In genomic region chr15:74320358-74321247, GRCh38 we compare ENCODE assay signal across 8 cellular contexts. TPM values are rescaled to one million over a fixed set of nuclear protein-coding genes. Genes with fewer than 3 reads are reported as not detected.
A peak's percentile ranks its signal among the peaks of the same experiment; 100 is the strongest.
DNase-seq lines count a peak whose midpoint lies in the region; ATAC-seq, FAIRE-seq and TF ChIP-seq lines count a peak whose summit lies in the region.

No MANE protein-coding gene starts in this region.

- H3F3A ChIP-seq in PC-9 (ENCODE audit: insufficient read depth, low read depth), result peaks cover 6% of the 10 kb centered on the region; the same call in 1 of the 2 replicates

- H4K20me1 ChIP-seq in PC-9 (ENCODE audit: insufficient read depth) (no peaks in the 10 kb centered on the region), GM12878 (ENCODE audit: control insufficient read depth, insufficient read depth) (no peaks in the 10 kb centered on the region)

- H3K36me3 ChIP-seq in PC-9 (ENCODE audit: low read depth) (no peaks in the 10 kb centered on the region), GM12878 (ENCODE audit: control insufficient read depth in 2 of 2, insufficient read depth in 2 of 2, low read length in 1 of 2) (no peaks in the 10 kb centered on the region), tibial nerve (no peaks in the 10 kb centered on the region)

- intact Hi-C loops in PC-9 (cut with micrococcal nuclease; ENCODE audit: unreplicated experiment), result loop anchor here (5.0 kb wide), 1 partner anchor 448 kb away; the partner anchor contains the start of gene TBC1D21
- intact Hi-C loops in GM12878 (cut with micrococcal nuclease; ENCODE audit: unreplicated experiment), result loop anchor here (2.0 kb wide), 1 partner anchor 348 kb away; no protein-coding TSS in a partner anchor

- peaks cover 21% of the 10 kb centered on the region for H3K4me1 Mint-ChIP-seq in HFFc6 (ENCODE audit: low read depth)

- no peak overlapping the region for H3K27ac ChIP-seq in PC-9
- H3K27ac ChIP-seq in GM12878 (ENCODE audit: control insufficient read depth, insufficient read depth), result peak overlapping the region; percentile 1; the same call in 1 of the 2 replicates
- no peak overlapping the region for H3K27ac ChIP-seq in tibial nerve

- no peaks in the 10 kb centered on the region for H3K9me2 ChIP-seq in PC-9 (ENCODE audit: insufficient read depth)

- H3K4me3 ChIP-seq in PC-9 (no peak overlapping the region), GM12878 (no peak overlapping the region), tibial nerve (no peak overlapping the region)

- H2AFZ ChIP-seq in PC-9 (no peak overlapping the region), GM12878 (ENCODE audit: control insufficient read depth, low read depth, low read length) (no peak overlapping the region; the same call in 1 of the 2 replicates)

- H3K27me3 Mint-ChIP-seq in HFFc6 (ENCODE audit: insufficient read depth), result peaks cover 9% of the 10 kb centered on the region

- in situ Hi-C loops in GM12878 (cut with MboI), result no loop called here

- peak; percentile 70 for TF ChIP-seq RAD21 in GM12878 (IDR thresholded peaks at IDR 0.05; ENCODE audit: insufficient read depth, low read depth, low read length)

- SMC1A ChIA-PET in GM12878 (lab: Charles Lee; ENCODE audit: uncharacterized antibody, unreplicated experiment), result interaction anchor here (0.6 to 3.6 kb wide), 7 partner anchors 9 to 349 kb away, joined by 3 to 23 read pairs (median 4); no protein-coding TSS in a partner anchor

- H3K9ac ChIP-seq in GM12878 (ENCODE audit: control insufficient read depth, insufficient read depth, low read length), result no peak overlapping the region

- no peak overlapping the region for H3K4me2 ChIP-seq in PC-9
- H3K4me2 ChIP-seq in GM12878 (ENCODE audit: control insufficient read depth, insufficient read depth), result no peak overlapping the region

- no peaks in the 10 kb centered on the region for H3K36me3 Mint-ChIP-seq in HFFc6 (ENCODE audit: low read depth)

- RAD21 ChIA-PET in GM12878 (lab: Charles Lee; ENCODE audit: unreplicated experiment), result interaction anchor here (0.6 to 1.9 kb wide), 11 partner anchors 9 to 349 kb away, joined by 3 to 9 read pairs (median 4); no protein-coding TSS in a partner anchor

- ATAC-seq in GM12878 (peak; percentile 50), left lobe of liver (peak; percentile 66), HG03342 (IDR thresholded peaks at IDR 0.05; ENCODE audit: unreplicated experiment) (no peak), HG02623 (IDR thresholded peaks at IDR 0.05; ENCODE audit: unreplicated experiment) (no peak)

- 52% methylated on average over 10 of the region's 10 CpGs for WGBS in GM12878 (ENCODE audit: insufficient coverage, insufficient replicate concordance, low lambda C conversion rate, missing lambda C conversion rate)
- WGBS in tibial nerve, 2 donors, result 52 to 60% methylated on average over 9 to 10 of the region's 10 CpGs

- H3K27ac Mint-ChIP-seq in HFFc6, result no peak overlapping the region

- peak; percentile 57 for DNase-seq in COLO668 (lab: John Stamatoyannopoulos, UW; ENCODE audit: unreplicated experiment)
- peak; percentile 35 for DNase-seq in HFFc6
- DNase-seq in PC-9, result no peak
- no peak for DNase-seq in GM12878 (ENCODE audit: low read depth, low spot score)
- DNase-seq in left lobe of liver (ENCODE audit: low spot score), result no peak
- peak; percentile 53 to 76 for DNase-seq in tibial nerve (ENCODE audit: low spot score in 2 of 2)

- BruUV-seq in PC-9 (replicated peaks; lab: Mats Ljungman, UMichigan) (no TSS peak), GM12878 (replicated peaks; lab: Mats Ljungman, UMichigan) (no TSS peak)

- H3K9me3 ChIP-seq in PC-9 (ENCODE audit: insufficient read depth, low read depth) (no peaks in the 10 kb centered on the region), GM12878 (replicated peaks; ENCODE audit: control insufficient read depth, insufficient read depth, low read length) (no peaks in the 10 kb centered on the region), tibial nerve (no peaks in the 10 kb centered on the region)

- TF ChIP-seq CTCF in HFFc6 (IDR thresholded peaks at IDR 0.05), result peak; percentile 90
- peak; percentile 67 for TF ChIP-seq CTCF in PC-9 (conservative IDR thresholded peaks at IDR 0.05)
- peak; percentile 61 to 71 (median 68) for TF ChIP-seq CTCF in GM12878 (IDR thresholded peaks at IDR 0.05 in 2 of 3, conservative IDR thresholded peaks at IDR 0.05 in 1 of 3; ENCODE audit: control insufficient read depth in 2 of 3, extremely low read depth in 1 of 3, insufficient read depth in 1 of 3, low read depth in 3 of 3, low read length in 3 of 3)
- TF ChIP-seq CTCF in tibial nerve (IDR thresholded peaks at IDR 0.05), result peak; percentile 29 to 74 (median 52)

- TF ChIP-seq EP300 in GM12878 (IDR thresholded peaks at IDR 0.05; ENCODE audit: borderline replicate concordance in 1 of 2, control insufficient read depth in 1 of 2, low read depth in 2 of 2, low read length in 2 of 2) (no peak), tibial nerve (IDR thresholded peaks at IDR 0.05) (no peak)

- CTCF ChIA-PET in PC-9 (lab: Charles Lee), result interaction anchor here (0.6 to 1.5 kb wide), 9 partner anchors 9 to 446 kb away, joined by 3 to 10 read pairs (median 4); partner anchors contain the start of gene CYP11A1
- CTCF ChIA-PET in GM12878 (lab: Yijun Ruan, JAX), result interaction anchor here (0.6 to 5.2 kb wide), 23 partner anchors 10 to 1133 kb away, joined by 3 to 147 read pairs (median 4); partner anchors contain the start of gene ISLR2

- POLR2A ChIA-PET in PC-9 (lab: Charles Lee; ENCODE audit: unreplicated experiment), result no interaction called here
- POLR2A ChIA-PET in GM12878 (lab: Charles Lee), result interaction anchor here (0.6 kb wide), 1 partner anchor 204 kb away, joined by 3 read pairs; no protein-coding TSS in a partner anchor

- peak; percentile 91 for FAIRE-seq in GM12878 (lab: Jason Lieb, UNC)

- H3K79me2 ChIP-seq in PC-9 (ENCODE audit: low read depth), result no peaks in the 10 kb centered on the region
- no peaks in the 10 kb centered on the region for H3K79me2 ChIP-seq in GM12878 (ENCODE audit: control insufficient read depth, insufficient read depth, low read length)

- H3K4me1 ChIP-seq in PC-9 (replicated peaks; ENCODE audit: insufficient read depth), result no peaks in the 10 kb centered on the region
- H3K4me1 ChIP-seq in GM12878 (ENCODE audit: control insufficient read depth, insufficient read depth, low read length), result peaks cover 44% of the 10 kb centered on the region
- peaks cover 0 to 50% (median 30%) of the 10 kb centered on the region in 4 donors for H3K4me1 ChIP-seq in tibial nerve

- no peak for TF ChIP-seq POLR2A in GM12878 (IDR thresholded peaks at IDR 0.05; ENCODE audit: low read depth, low read length)
- TF ChIP-seq POLR2A in tibial nerve (IDR thresholded peaks at IDR 0.05), result no peak

- H3K27me3 ChIP-seq in PC-9 (ENCODE audit: insufficient read depth, low read depth), result no peaks in the 10 kb centered on the region
- no peaks in the 10 kb centered on the region for H3K27me3 ChIP-seq in GM12878 (replicated peaks in 1 of 2; ENCODE audit: control insufficient read depth in 2 of 2, insufficient read depth in 2 of 2, low read length in 1 of 2)
- H3K27me3 ChIP-seq in tibial nerve, result no peaks in the 10 kb centered on the region

- no peak overlapping the region for H3K4me3 Mint-ChIP-seq in HFFc6

- H3K9me3 Mint-ChIP-seq in HFFc6, result no peaks in the 10 kb centered on the region

TF ChIP-seq in GM12878, 131 proteins besides CTCF, POLR2A, EP300 and RAD21:
- peak; percentile 45; the same call in 1 of the 2 replicates for TF ChIP-seq SMC3 (IDR thresholded peaks at IDR 0.05; ENCODE audit: borderline replicate concordance, low read length)
- no peak for TF ChIP-seq LARP7 (IDR thresholded peaks at IDR 0.05)
- TF ChIP-seq JUNB (IDR thresholded peaks at IDR 0.05), result no peak
- no peak for TF ChIP-seq KAT2A (conservative IDR thresholded peaks at IDR 0.05; ENCODE audit: control insufficient read depth, low read depth, low read length)
- no peak for TF ChIP-seq NFXL1 (IDR thresholded peaks at IDR 0.05; ENCODE audit: borderline replicate concordance)
- no peak for TF ChIP-seq PML (IDR thresholded peaks at IDR 0.05; ENCODE audit: low read length)
- TF ChIP-seq YBX1 (IDR thresholded peaks at IDR 0.05), result no peak

RNA-seq across cellular contexts. Expression of gene CYP11A1, which starts 46.8 kb away (rescaled TPM):
- total RNA-seq in HFFc6 (2021; fragmentation: NEBNext Ultra II Directional; extraction: Animal tissue kit (Norgen Biotek cat#: 25700)), result under 1 TPM in 4 of 6 experiments, not detected in 2; 0.12 to 0.17 (median 0.14) TPM
- total RNA-seq in PC-9 (2021) (7.1 and 9.6 TPM in 2 replicates), GM12878 (2014; rRNA removed) (not detected in 2 replicates), GM12878 (2014; rRNA removed; fragmentation: Illumina TruSeq; extraction: Trizol) (not detected in 2 replicates), GM12878 (2021) (0.29 and 0.69 TPM in 2 replicates), left lobe of liver (3.0 TPM), tibial nerve (1 to 10 TPM; 2.4 to 5.7 (median 4.1) TPM)
- 8.3 and 9.5 TPM in 2 replicates for total RNA-seq in GM12878 (2013; cell fraction: nucleolus; rRNA removed)
- polyA plus RNA-seq in GM12878 (2011; ENCODE audit: low read depth), result 0.34 TPM
- polyA plus RNA-seq in GM12878 (2011; rRNA removed) (1.1 and 1.2 TPM in 2 replicates), GM12878 (2014; fragmentation: Illumina TruSeq; extraction: Trizol) (0.19 TPM in 1 of 2 replicates, not detected in the other), GM12878 (2014; fragmentation: Nextera tagmentation; extraction: Ambion mirVana) (under 1 TPM; 0.11 to 0.23 TPM), GM12878 (2014; rRNA removed) (0.52 TPM in 1 of 2 replicates, not detected in the other), GM12878 (2016; fragmentation: Nextera tagmentation; extraction: Ambion mirVana) (not detected)
- 0.90 and 1.7 TPM in 2 replicates for polyA plus RNA-seq in GM12878 (2011; cell fraction: cytosol; rRNA removed)
- polyA plus RNA-seq in GM12878 (2011; cell fraction: nucleus; rRNA removed), result 1.4 and 3.2 TPM in 2 replicates
- 0.50 and 1.1 TPM in 2 replicates for polyA plus RNA-seq in GM12878 (2012)
- polyA minus RNA-seq in GM12878 (2011; rRNA and poly(A)+ RNA removed), result 0.80 and 2.3 TPM in 2 replicates
- polyA minus RNA-seq in GM12878 (2011; cell fraction: cytosol; rRNA and poly(A)+ RNA removed), result not detected in 2 replicates
- 1.4 and 1.5 TPM in 2 replicates for polyA minus RNA-seq in GM12878 (2011; cell fraction: nucleus; rRNA and poly(A)+ RNA removed)

Comparison
In these comparisons a context has a peak if more than half of its experiments do, and no peak if none do; other contexts are left out.
1. DNase-seq: peak in COLO668 (single experiment), HFFc6 (single experiment) and tibial nerve (2 of 2); none in PC-9 (0 of 2), GM12878 (single experiment) and left lobe of liver (single experiment).
2. ATAC-seq: peak in GM12878 (single experiment) and left lobe of liver (single experiment); none in HG03342 (single experiment) and HG02623 (single experiment).
3. Peak in every context shown above with its lines, with median percentiles within 50 percentile points of each other: CTCF ChIP-seq.